ENCODE assay signal across 2 cellular contexts in the genomic region with DNA sequence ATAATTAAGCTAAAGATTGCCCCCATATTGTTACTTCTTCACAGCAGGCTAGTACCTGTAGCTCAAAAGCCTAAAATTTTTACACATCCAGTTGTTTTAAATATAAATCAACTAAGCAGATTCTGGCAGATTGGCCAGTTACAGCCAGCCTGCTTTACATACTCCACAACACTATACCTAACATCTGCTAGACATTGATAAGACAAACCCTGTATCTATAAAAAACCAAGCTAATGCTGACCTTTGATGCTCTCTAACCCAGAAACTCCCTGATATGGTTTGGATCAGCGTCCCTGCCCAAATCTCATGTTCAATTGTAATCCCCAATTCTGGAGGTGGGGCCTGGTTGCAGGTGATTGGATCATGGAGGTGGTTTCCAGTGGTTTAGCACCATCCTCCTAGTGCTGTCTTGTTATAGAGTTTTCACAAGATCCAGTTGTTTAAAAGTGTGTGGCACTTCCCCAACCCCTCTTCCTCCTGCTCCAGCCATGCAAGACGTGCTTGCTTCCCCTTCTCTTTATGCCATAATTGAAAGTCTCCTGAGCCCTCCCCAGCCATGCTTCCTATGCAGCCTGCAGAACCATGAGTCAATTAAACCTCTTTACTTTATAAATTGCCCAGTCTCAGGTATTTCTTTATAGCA.
TF ChIP-seq lines count a peak whose summit lies in the region.

No MANE protein-coding gene starts in this region.

TF ChIP-seq in HCT116, 20 proteins besides CTCF, POLR2A, EP300 and RAD21:
- TF ChIP-seq YY1 (IDR thresholded peaks at IDR 0.05; ENCODE audit: extremely low read depth, insufficient replicate concordance, low read depth, low read length) (no peak), FOSL1 (IDR thresholded peaks at IDR 0.05; ENCODE audit: low read depth) (no peak), EGR1 (IDR thresholded peaks at IDR 0.05; ENCODE audit: low read depth) (no peak), POLR2AphosphoS5 (IDR thresholded peaks at IDR 0.05; ENCODE audit: low read depth, low read length) (no peak), JUND (IDR thresholded peaks at IDR 0.05) (no peak), CEBPB (IDR thresholded peaks at IDR 0.05; ENCODE audit: low read depth) (no peak), SIN3A (IDR thresholded peaks at IDR 0.05; ENCODE audit: low read depth) (no peak), EZH2phosphoT487 (IDR thresholded peaks at IDR 0.05; ENCODE audit: borderline replicate concordance) (no peak), SP1 (IDR thresholded peaks at IDR 0.05; ENCODE audit: low read depth) (no peak)
- TF ChIP-seq, protein P1, sequence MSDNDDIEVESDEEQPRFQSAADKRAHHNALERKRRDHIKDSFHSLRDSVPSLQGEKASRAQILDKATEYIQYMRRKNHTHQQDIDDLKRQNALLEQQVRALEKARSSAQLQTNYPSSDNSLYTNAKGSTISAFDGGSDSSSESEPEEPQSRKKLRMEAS (IDR thresholded peaks at IDR 0.05) = no peak
- TF ChIP-seq, protein P2, sequence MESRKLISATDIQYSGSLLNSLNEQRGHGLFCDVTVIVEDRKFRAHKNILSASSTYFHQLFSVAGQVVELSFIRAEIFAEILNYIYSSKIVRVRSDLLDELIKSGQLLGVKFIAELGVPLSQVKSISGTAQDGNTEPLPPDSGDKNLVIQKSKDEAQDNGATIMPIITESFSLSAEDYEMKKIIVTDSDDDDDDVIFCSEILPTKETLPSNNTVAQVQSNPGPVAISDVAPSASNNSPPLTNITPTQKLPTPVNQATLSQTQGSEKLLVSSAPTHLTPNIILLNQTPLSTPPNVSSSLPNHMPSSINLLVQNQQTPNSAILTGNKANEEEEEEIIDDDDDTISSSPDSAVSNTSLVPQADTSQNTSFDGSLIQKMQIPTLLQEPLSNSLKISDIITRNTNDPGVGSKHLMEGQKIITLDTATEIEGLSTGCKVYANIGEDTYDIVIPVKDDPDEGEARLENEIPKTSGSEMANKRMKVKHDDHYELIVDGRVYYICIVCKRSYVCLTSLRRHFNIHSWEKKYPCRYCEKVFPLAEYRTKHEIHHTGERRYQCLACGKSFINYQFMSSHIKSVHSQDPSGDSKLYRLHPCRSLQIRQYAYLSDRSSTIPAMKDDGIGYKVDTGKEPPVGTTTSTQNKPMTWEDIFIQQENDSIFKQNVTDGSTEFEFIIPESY (IDR thresholded peaks at IDR 0.05; ENCODE audit: extremely low read depth, insufficient replicate concordance, low read length) = no peak
- TF ChIP-seq, protein P3, sequence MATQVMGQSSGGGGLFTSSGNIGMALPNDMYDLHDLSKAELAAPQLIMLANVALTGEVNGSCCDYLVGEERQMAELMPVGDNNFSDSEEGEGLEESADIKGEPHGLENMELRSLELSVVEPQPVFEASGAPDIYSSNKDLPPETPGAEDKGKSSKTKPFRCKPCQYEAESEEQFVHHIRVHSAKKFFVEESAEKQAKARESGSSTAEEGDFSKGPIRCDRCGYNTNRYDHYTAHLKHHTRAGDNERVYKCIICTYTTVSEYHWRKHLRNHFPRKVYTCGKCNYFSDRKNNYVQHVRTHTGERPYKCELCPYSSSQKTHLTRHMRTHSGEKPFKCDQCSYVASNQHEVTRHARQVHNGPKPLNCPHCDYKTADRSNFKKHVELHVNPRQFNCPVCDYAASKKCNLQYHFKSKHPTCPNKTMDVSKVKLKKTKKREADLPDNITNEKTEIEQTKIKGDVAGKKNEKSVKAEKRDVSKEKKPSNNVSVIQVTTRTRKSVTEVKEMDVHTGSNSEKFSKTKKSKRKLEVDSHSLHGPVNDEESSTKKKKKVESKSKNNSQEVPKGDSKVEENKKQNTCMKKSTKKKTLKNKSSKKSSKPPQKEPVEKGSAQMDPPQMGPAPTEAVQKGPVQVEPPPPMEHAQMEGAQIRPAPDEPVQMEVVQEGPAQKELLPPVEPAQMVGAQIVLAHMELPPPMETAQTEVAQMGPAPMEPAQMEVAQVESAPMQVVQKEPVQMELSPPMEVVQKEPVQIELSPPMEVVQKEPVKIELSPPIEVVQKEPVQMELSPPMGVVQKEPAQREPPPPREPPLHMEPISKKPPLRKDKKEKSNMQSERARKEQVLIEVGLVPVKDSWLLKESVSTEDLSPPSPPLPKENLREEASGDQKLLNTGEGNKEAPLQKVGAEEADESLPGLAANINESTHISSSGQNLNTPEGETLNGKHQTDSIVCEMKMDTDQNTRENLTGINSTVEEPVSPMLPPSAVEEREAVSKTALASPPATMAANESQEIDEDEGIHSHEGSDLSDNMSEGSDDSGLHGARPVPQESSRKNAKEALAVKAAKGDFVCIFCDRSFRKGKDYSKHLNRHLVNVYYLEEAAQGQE (IDR thresholded peaks at IDR 0.05; ENCODE audit: low read depth) = no peak

TF ChIP-seq in HepG2, 621 proteins besides CTCF, POLR2A, EP300 and RAD21:
- TF ChIP-seq SYNCRIP (IDR thresholded peaks at IDR 0.05; ENCODE audit: insufficient read depth, low read depth, low read length) (no peak), TMF1 (CRISPR knock-in tag; IDR thresholded peaks at IDR 0.05; ENCODE audit: low read depth) (no peak), MED13 (CRISPR knock-in tag; IDR thresholded peaks at IDR 0.05) (no peak), KMT2A (CRISPR knock-in tag; IDR thresholded peaks at IDR 0.05) (no peak), ERF (CRISPR knock-in tag; IDR thresholded peaks at IDR 0.05) (no peak), ZNF850 (CRISPR knock-in tag; conservative IDR thresholded peaks at IDR 0.05) (no peak), ZBTB7A (CRISPR knock-in tag; IDR thresholded peaks at IDR 0.05) (no peak), SMARCE1 (IDR thresholded peaks at IDR 0.05; ENCODE audit: borderline replicate concordance) (no peak), RFX3 (CRISPR knock-in tag; IDR thresholded peaks at IDR 0.05) (no peak), RNF2 (conservative IDR thresholded peaks at IDR 0.05; ENCODE audit: low read depth) (no peak)
- TF ChIP-seq, protein P4, sequence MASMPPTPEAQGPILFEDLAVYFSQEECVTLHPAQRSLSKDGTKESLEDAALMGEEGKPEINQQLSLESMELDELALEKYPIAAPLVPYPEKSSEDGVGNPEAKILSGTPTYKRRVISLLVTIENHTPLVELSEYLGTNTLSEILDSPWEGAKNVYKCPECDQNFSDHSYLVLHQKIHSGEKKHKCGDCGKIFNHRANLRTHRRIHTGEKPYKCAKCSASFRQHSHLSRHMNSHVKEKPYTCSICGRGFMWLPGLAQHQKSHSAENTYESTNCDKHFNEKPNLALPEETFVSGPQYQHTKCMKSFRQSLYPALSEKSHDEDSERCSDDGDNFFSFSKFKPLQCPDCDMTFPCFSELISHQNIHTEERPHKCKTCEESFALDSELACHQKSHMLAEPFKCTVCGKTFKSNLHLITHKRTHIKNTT (CRISPR knock-in tag; IDR thresholded peaks at IDR 0.05) = no peak
- TF ChIP-seq, protein P5, sequence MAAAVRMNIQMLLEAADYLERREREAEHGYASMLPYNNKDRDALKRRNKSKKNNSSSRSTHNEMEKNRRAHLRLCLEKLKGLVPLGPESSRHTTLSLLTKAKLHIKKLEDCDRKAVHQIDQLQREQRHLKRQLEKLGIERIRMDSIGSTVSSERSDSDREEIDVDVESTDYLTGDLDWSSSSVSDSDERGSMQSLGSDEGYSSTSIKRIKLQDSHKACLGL (CRISPR knock-in tag; IDR thresholded peaks at IDR 0.05) = no peak
